In genomic region chr13:37681295-37682032, GRCh38 we compare ENCODE assay signal across 12 cellular contexts.
DNase-seq lines count a peak whose midpoint lies in the region; ATAC-seq and TF ChIP-seq lines count a peak whose summit lies in the region.
"Had no signal": no experiment of that assay in that cellular context is flagged by ENCODE, and none has a peak within 500 bp of the region (broad histone marks: within the 10 kb centered on the region; RNA-seq: fewer than 3 reads in every experiment).

No MANE protein-coding gene starts in this region.

- TF ChIP-seq POLR2A in esophagus squamous epithelium (IDR thresholded peaks at IDR 0.05) (no peak), vagina (IDR thresholded peaks at IDR 0.05) (no peak)

- H3K9me3 Mint-ChIP-seq in MCF 10A (ENCODE audit: unreplicated experiment), result no peaks in the 10 kb centered on the region
- peaks cover 6% of the 10 kb centered on the region for H3K9me3 Mint-ChIP-seq in neural progenitor cell
- peaks cover 0 to 5% (median 0%) of the 10 kb centered on the region in 11 donors for H3K9me3 Mint-ChIP-seq in naive thymus-derived CD4-positive, alpha-beta T cell
- H3K9me3 Mint-ChIP-seq: stimulated activated naive CD8-positive, alpha-beta T cell treated with anti-CD3 and anti-CD28 coated beads, Interleukin-15, amount 100 ng/mL, for 72 hours had no signal

- H3K4me3 ChIP-seq in mammary epithelial cell (replicated peaks in 1 of 3; ENCODE audit: insufficient read depth in 1 of 3, low read depth in 2 of 3, low read length in 3 of 3) (no peak overlapping the region), esophagus squamous epithelium (no peak overlapping the region), neural progenitor cell (no peak overlapping the region), vagina (no peak overlapping the region)
- no peak overlapping the region for H3K4me3 ChIP-seq in naive thymus-derived CD4-positive, alpha-beta T cell (ENCODE audit: low read length)

- intact Hi-C loops in MCF 10A (cut with micrococcal nuclease) (no loop called here), mammary epithelial cell (cut with micrococcal nuclease) (no loop called here), esophagus squamous epithelium (cut with DNase I) (no loop called here), vagina (cut with DNase I) (no loop called here)
- intact Hi-C loops in naive thymus-derived CD4-positive, alpha-beta T cell (cut with micrococcal nuclease), result no loop called here

- ATAC-seq in naive thymus-derived CD4-positive, alpha-beta T cell, result no peak
- ATAC-seq: stimulated activated naive CD8-positive, alpha-beta T cell treated with anti-CD3 and anti-CD28 coated beads, Interleukin-15, amount 100 ng/mL, for 72 hours had no signal

- DNase-seq in MCF 10A (ENCODE audit: unreplicated experiment) (peak; percentile 66), mammary epithelial cell (no peak), esophagus squamous epithelium (lab: John Stamatoyannopoulos, UW) (no peak), neural progenitor cell (ENCODE audit: low spot score) (no peak), vagina (ENCODE audit: extremely low spot score in 2 of 2) (no peak), SHP77 (lab: John Stamatoyannopoulos, UW) (no peak), C1 segment of cervical spinal cord (lab: John Stamatoyannopoulos, UW) (no peak)
- no peak for DNase-seq in naive thymus-derived CD4-positive, alpha-beta T cell
- DNase-seq: 8988T; NCI-H2227 treated with DMSO at 0.1 percent for 48 hours; stimulated activated naive CD8-positive, alpha-beta T cell treated with anti-CD3 and anti-CD28 coated beads, Interleukin-15, amount 100 ng/mL, for 72 hours had no signal

- H2AFZ ChIP-seq in mammary epithelial cell (ENCODE audit: low read depth, low read length) (no peak overlapping the region), neural progenitor cell (replicated peaks) (no peak overlapping the region)

- H3K36me3 Mint-ChIP-seq in MCF 10A (ENCODE audit: insufficient read depth, unreplicated experiment) (no peaks in the 10 kb centered on the region), neural progenitor cell (peaks cover 15% of the 10 kb centered on the region)
- no peaks in the 10 kb centered on the region for H3K36me3 Mint-ChIP-seq in naive thymus-derived CD4-positive, alpha-beta T cell

- no peaks in the 10 kb centered on the region for H3K4me1 ChIP-seq in mammary epithelial cell (ENCODE audit: insufficient read depth, low read length)
- H3K4me1 ChIP-seq in esophagus squamous epithelium, result no peaks in the 10 kb centered on the region
- H3K4me1 ChIP-seq in neural progenitor cell, result no peaks in the 10 kb centered on the region
- H3K4me1 ChIP-seq in vagina, result no peaks in the 10 kb centered on the region
- no peaks in the 10 kb centered on the region for H3K4me1 ChIP-seq in naive thymus-derived CD4-positive, alpha-beta T cell (ENCODE audit: control insufficient read depth in 2 of 2, insufficient read depth in 2 of 2, low read length in 2 of 2)

- H3K9ac ChIP-seq in mammary epithelial cell (ENCODE audit: insufficient read depth, low read length), result no peak overlapping the region
- no peak overlapping the region for H3K9ac ChIP-seq in neural progenitor cell

- H3K4me3 Mint-ChIP-seq in MCF 10A (ENCODE audit: unreplicated experiment) (no peak overlapping the region), neural progenitor cell (no peak overlapping the region)
- H3K4me3 Mint-ChIP-seq in naive thymus-derived CD4-positive, alpha-beta T cell, result no peak overlapping the region
- H3K4me3 Mint-ChIP-seq: stimulated activated naive CD8-positive, alpha-beta T cell treated with anti-CD3 and anti-CD28 coated beads, Interleukin-15, amount 100 ng/mL, for 72 hours had no signal

- CTCF ChIA-PET in MCF 10A (lab: Yijun Ruan, JAX), result interaction anchor here (0.7 to 1.1 kb wide), 2 partner anchors 10 to 41 kb away, joined by 3 to 4 read pairs; no protein-coding TSS in a partner anchor
- CTCF ChIA-PET in mammary epithelial cell (lab: Charles Lee; ENCODE audit: low non-redundant PET), result no interaction called here
- CTCF ChIA-PET in naive thymus-derived CD4-positive, alpha-beta T cell (lab: Charles Lee), result no interaction called here

- H3K27me3 Mint-ChIP-seq in MCF 10A (ENCODE audit: insufficient read depth, unreplicated experiment) (no peaks in the 10 kb centered on the region), neural progenitor cell (ENCODE audit: insufficient read depth, low read depth) (no peaks in the 10 kb centered on the region)
- H3K27me3 Mint-ChIP-seq in naive thymus-derived CD4-positive, alpha-beta T cell, result peaks cover 0 to 4% (median 0%) of the 10 kb centered on the region in 5 donors
- H3K27me3 Mint-ChIP-seq: stimulated activated naive CD8-positive, alpha-beta T cell treated with anti-CD3 and anti-CD28 coated beads, Interleukin-15, amount 100 ng/mL, for 72 hours had no signal

- peak overlapping the region; percentile 46 for H3K27ac Mint-ChIP-seq in MCF 10A (ENCODE audit: low read depth, unreplicated experiment)
- H3K27ac Mint-ChIP-seq in neural progenitor cell, result peak overlapping the region; percentile 88
- H3K27ac Mint-ChIP-seq in naive thymus-derived CD4-positive, alpha-beta T cell, result no peak overlapping the region
- H3K27ac Mint-ChIP-seq: stimulated activated naive CD8-positive, alpha-beta T cell treated with anti-CD3 and anti-CD28 coated beads, Interleukin-15, amount 100 ng/mL, for 72 hours had no signal

- H3K79me2 ChIP-seq in mammary epithelial cell (ENCODE audit: insufficient read depth, low read length) (no peaks in the 10 kb centered on the region), neural progenitor cell (ENCODE audit: low read depth) (no peaks in the 10 kb centered on the region)

- H3K9me3 ChIP-seq in mammary epithelial cell (replicated peaks; ENCODE audit: insufficient read depth, low read length), result no peaks in the 10 kb centered on the region
- H3K9me3 ChIP-seq in esophagus squamous epithelium, result no peaks in the 10 kb centered on the region
- no peaks in the 10 kb centered on the region for H3K9me3 ChIP-seq in neural progenitor cell (ENCODE audit: low read depth)
- H3K9me3 ChIP-seq in vagina, result no peaks in the 10 kb centered on the region
- H3K9me3 ChIP-seq in naive thymus-derived CD4-positive, alpha-beta T cell (ENCODE audit: control insufficient read depth in 2 of 3, low read length in 3 of 3), result no peaks in the 10 kb centered on the region

- H3K27ac ChIP-seq in mammary epithelial cell (ENCODE audit: insufficient read depth, low read depth, low read length) (no peak overlapping the region), esophagus squamous epithelium (peak overlapping the region in 3 of 4 donors; percentile 19 to 43 (median 23)), neural progenitor cell (no peak overlapping the region), vagina (peak overlapping the region; percentile 65)
- no peak overlapping the region for H3K27ac ChIP-seq in naive thymus-derived CD4-positive, alpha-beta T cell (ENCODE audit: low read depth, low read length)
- H3K27ac ChIP-seq: epithelial cell of prostate had no signal

- dilution Hi-C loops in mammary epithelial cell (cut with HindIII; ENCODE audit: low sequenced_read_pairs), result no loop called here

- TF ChIP-seq CTCF in MCF 10A (IDR thresholded peaks at IDR 0.05; ENCODE audit: unreplicated experiment) (no peak), mammary epithelial cell (conservative IDR thresholded peaks at IDR 0.05 in 1 of 2, IDR thresholded peaks at IDR 0.05 in 1 of 2; ENCODE audit: extremely low read depth in 1 of 2, insufficient read depth in 1 of 2, low read depth in 1 of 2, low read length in 2 of 2) (no peak), esophagus squamous epithelium (IDR thresholded peaks at IDR 0.05) (no peak), neural progenitor cell (IDR thresholded peaks at IDR 0.05) (no peak), vagina (IDR thresholded peaks at IDR 0.05) (no peak)

- WGBS in mammary epithelial cell (ENCODE audit: low coverage, missing lambda C conversion rate), result 60% methylated on average over 6 of the region's 6 CpGs
- WGBS in esophagus squamous epithelium, 2 donors, result 43 to 52% methylated on average over 6 of the region's 6 CpGs

- H3K27me3 ChIP-seq in mammary epithelial cell (ENCODE audit: insufficient read depth, low read length) (peaks cover 2% of the 10 kb centered on the region), esophagus squamous epithelium (no peaks in the 10 kb centered on the region), neural progenitor cell (no peaks in the 10 kb centered on the region), vagina (no peaks in the 10 kb centered on the region)
- H3K27me3 ChIP-seq in naive thymus-derived CD4-positive, alpha-beta T cell (ENCODE audit: control insufficient read depth in 2 of 2, insufficient read depth in 2 of 2, low read length in 2 of 2), result no peaks in the 10 kb centered on the region

- POLR2A ChIA-PET in MCF 10A (lab: Yijun Ruan, JAX), result no interaction called here
- POLR2A ChIA-PET in naive thymus-derived CD4-positive, alpha-beta T cell (lab: Charles Lee), result no interaction called here

- H3K4me1 Mint-ChIP-seq in MCF 10A (ENCODE audit: insufficient read depth, unreplicated experiment), result no peaks in the 10 kb centered on the region
- peaks cover 42% of the 10 kb centered on the region for H3K4me1 Mint-ChIP-seq in neural progenitor cell
- no peaks in the 10 kb centered on the region for H3K4me1 Mint-ChIP-seq in naive thymus-derived CD4-positive, alpha-beta T cell
- H3K4me1 Mint-ChIP-seq: stimulated activated naive CD8-positive, alpha-beta T cell treated with anti-CD3 and anti-CD28 coated beads, Interleukin-15, amount 100 ng/mL, for 72 hours had no signal

- in situ Hi-C loops in mammary epithelial cell (cut with MboI; ENCODE audit: low sequenced_read_pairs in 2 of 2), result no loop called here

- H4K20me1 ChIP-seq in mammary epithelial cell (ENCODE audit: insufficient read depth, low read length) (no peaks in the 10 kb centered on the region), neural progenitor cell (ENCODE audit: low read depth) (no peaks in the 10 kb centered on the region)

- H3K36me3 ChIP-seq in mammary epithelial cell (ENCODE audit: insufficient read depth, low read length) (no peaks in the 10 kb centered on the region), esophagus squamous epithelium (no peaks in the 10 kb centered on the region), neural progenitor cell (no peaks in the 10 kb centered on the region), vagina (no peaks in the 10 kb centered on the region)
- H3K36me3 ChIP-seq in naive thymus-derived CD4-positive, alpha-beta T cell (ENCODE audit: control insufficient read depth in 2 of 3, insufficient read depth in 3 of 3, low read length in 3 of 3), result no peaks in the 10 kb centered on the region

- no peak overlapping the region for H3K4me2 ChIP-seq in mammary epithelial cell (ENCODE audit: insufficient read depth, low read depth, low read length)
- no peak overlapping the region for H3K4me2 ChIP-seq in neural progenitor cell

- BruUV-seq in MCF 10A (replicated peaks; lab: Mats Ljungman, UMichigan), result no TSS peak
- BruUV-seq in mammary epithelial cell (replicated peaks; lab: Mats Ljungman, UMichigan), result no TSS peak

- no peaks in the 10 kb centered on the region for H3F3A ChIP-seq in neural progenitor cell (ENCODE audit: low read depth)

Comparison
In these comparisons a context has a peak if more than half of its experiments do, and no peak if none do; other contexts are left out.
1. H3K27ac Mint-ChIP-seq: peak in MCF 10A (single experiment) and neural progenitor cell (single experiment); none in naive thymus-derived CD4-positive, alpha-beta T cell (0 of 9).
2. H3K27ac ChIP-seq: peak in esophagus squamous epithelium (3 of 4) and vagina (single experiment); none in mammary epithelial cell (single experiment), neural progenitor cell (single experiment) and naive thymus-derived CD4-positive, alpha-beta T cell (single experiment).